8 cellular contexts compared by ENCODE assay signal in the genomic region with DNA sequence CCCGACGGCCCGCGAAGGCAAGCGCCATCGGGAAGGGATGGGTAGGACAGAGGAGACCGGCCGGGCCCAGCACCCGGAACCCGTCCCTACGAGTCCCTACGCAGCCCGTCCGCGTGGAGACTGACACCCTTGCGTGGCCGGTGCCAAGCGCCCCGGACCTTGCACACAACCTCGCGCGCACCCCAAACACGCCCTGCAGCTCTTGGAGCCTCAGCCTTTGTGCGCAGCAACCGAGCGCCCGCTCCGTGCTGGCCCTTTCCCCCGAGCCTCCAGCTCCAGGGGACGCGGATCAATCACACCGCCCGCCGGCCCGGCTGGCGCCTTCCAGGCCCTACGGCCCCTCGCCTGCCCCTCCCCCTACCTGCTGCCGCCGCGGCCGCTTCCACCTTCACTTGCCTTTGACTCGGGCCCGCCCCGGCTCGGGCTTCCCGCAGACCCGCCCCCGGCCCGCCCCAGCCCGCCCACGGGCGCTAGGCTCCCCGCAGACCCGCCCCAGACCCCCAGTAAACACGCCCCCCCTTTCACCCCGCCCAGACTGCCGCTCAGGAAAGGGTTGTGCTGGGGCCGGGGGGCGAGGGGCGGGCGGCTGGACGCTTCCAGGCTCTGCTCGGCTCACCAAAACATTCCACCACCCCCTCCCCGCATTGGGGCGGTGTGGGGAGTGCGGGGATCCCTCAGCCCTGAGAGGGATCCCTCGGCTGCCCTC. TPM values are rescaled to one million over a fixed set of nuclear protein-coding genes. Genes with fewer than 3 reads are reported as not detected.
DNase-seq lines count a peak whose midpoint lies in the region; ATAC-seq and TF ChIP-seq lines count a peak whose summit lies in the region.

A gene (minus strand): TSS at position 394 of the 706 bp plus-strand sequence. CDS start 1,746 bp downstream, outside the sequence.

- RAD21 ChIA-PET in HCT116 (lab: Charles Lee; ENCODE audit: low non-redundant PET in 1 of 2, low total read pairs in 2 of 2, uncharacterized antibody in 2 of 2, unreplicated experiment in 2 of 2): no interaction called here

- TF ChIP-seq CTCF in AG10803 (conservative IDR thresholded peaks at IDR 0.05; ENCODE audit: low read length) (no peak), HCT116 (IDR thresholded peaks at IDR 0.05 in 2 of 3, conservative IDR thresholded peaks at IDR 0.05 in 1 of 3; ENCODE audit: borderline replicate concordance in 1 of 3, insufficient read depth in 1 of 3, low read depth in 2 of 3, low read length in 2 of 3) (no peak), RWPE2 (IDR thresholded peaks at IDR 0.05; ENCODE audit: poor library complexity, severe bottlenecking) (no peak), glutamatergic neuron (IDR thresholded peaks at IDR 0.05; ENCODE audit: partially characterized antibody, unreplicated experiment) (no peak), osteocyte (IDR thresholded peaks at IDR 0.05) (no peak)

- intact Hi-C loops in HCT116 (cut with micrococcal nuclease): no loop called here
- intact Hi-C loops in activated naive CD4-positive, alpha-beta T cell treated with anti-CD3 and anti-CD28 coated beads for 36 hours (cut with micrococcal nuclease): loop anchor here (1.0 kb wide), 2 partner anchors 36 to 79 kb away; a partner anchor contains a TSS

- H3K36me3 Mint-ChIP-seq in activated naive CD4-positive, alpha-beta T cell treated with anti-CD3 and anti-CD28 coated beads for 36 hours (ENCODE audit: low read depth): no peaks in the 10 kb centered on the region
- peaks cover 4% of the 10 kb centered on the region for H3K36me3 Mint-ChIP-seq in glutamatergic neuron (ENCODE audit: unreplicated experiment)
- no peaks in the 10 kb centered on the region for H3K36me3 Mint-ChIP-seq in osteocyte (ENCODE audit: unreplicated experiment)

- H3K79me2 ChIP-seq in HCT116 (ENCODE audit: insufficient read depth, low read length): no peaks in the 10 kb centered on the region

- H3K4me3 ChIP-seq in AG10803 (ENCODE audit: low read length) (peak within 1 kb of the TSS; percentile 49), HCT116 (replicated peaks in 1 of 2; ENCODE audit: low read depth in 1 of 2, low read length in 2 of 2) (peak within 1 kb of the TSS; percentile 66 to 72), RWPE2 (ENCODE audit: severe bottlenecking) (peak within 1 kb of the TSS; percentile 47)

- peak within 1 kb of the TSS; percentile 72 for H3K4me3 Mint-ChIP-seq in activated naive CD4-positive, alpha-beta T cell treated with anti-CD3 and anti-CD28 coated beads for 36 hours
- peak within 1 kb of the TSS; percentile 88 for H3K4me3 Mint-ChIP-seq in glutamatergic neuron (ENCODE audit: unreplicated experiment)
- H3K4me3 Mint-ChIP-seq in osteocyte (ENCODE audit: unreplicated experiment): peak within 1 kb of the TSS; percentile 78

- H3K4me1 ChIP-seq in HCT116 (ENCODE audit: control insufficient read depth in 1 of 2, insufficient read depth in 2 of 2, low read length in 2 of 2): peaks cover 14 to 21% of the 10 kb centered on the region in 2 experiments; a peak in 3 of 4 replicates
- H3K4me1 ChIP-seq in RWPE2 (ENCODE audit: insufficient read depth, poor library complexity, severe bottlenecking): no peaks in the 10 kb centered on the region

- peak within 1 kb of the TSS; percentile 85 for H3K4me2 ChIP-seq in HCT116 (ENCODE audit: low read length)

- H3K36me3 ChIP-seq in HCT116 (ENCODE audit: control insufficient read depth in 1 of 2, insufficient read depth in 2 of 2, low read length in 2 of 2): no peaks in the 10 kb centered on the region
- H3K36me3 ChIP-seq in RWPE2 (ENCODE audit: low read depth): no peaks in the 10 kb centered on the region

- BruUV-seq in HCT116 (replicated peaks; lab: Mats Ljungman, UMichigan): no TSS peak

- no peaks in the 10 kb centered on the region for H3K9me2 ChIP-seq in HCT116 (ENCODE audit: insufficient read depth)

- DNase-seq in AG10803 (ENCODE audit: low read depth): no peak
- DNase-seq in HCT116 (ENCODE audit: low read depth, low spot score): no peak
- peak; percentile 78 for DNase-seq in RWPE2 (ENCODE audit: low spot score)
- DNase-seq in activated naive CD4-positive, alpha-beta T cell treated with anti-CD3 and anti-CD28 coated beads for 36 hours: peak; percentile 68
- DNase-seq in glutamatergic neuron: peak; percentile 87
- DNase-seq in osteocyte (ENCODE audit: extremely low spot score, unreplicated experiment): no peak
- DNase-seq in superior temporal gyrus (ENCODE audit: extremely low spot score): peak; percentile 45

- TF ChIP-seq RAD21 in HCT116 (IDR thresholded peaks at IDR 0.05; ENCODE audit: low read depth): no peak

- CTCF ChIA-PET in HCT116 (lab: Charles Lee): interaction anchor here (2.5 kb wide), 1 partner anchor 10 kb away, joined by 10 read pairs; no protein-coding TSS in a partner anchor
- CTCF ChIA-PET in activated naive CD4-positive, alpha-beta T cell treated with anti-CD3 and anti-CD28 coated beads for 36 hours (lab: Charles Lee): interaction anchor here (1.0 to 2.2 kb wide), 3 partner anchors 10 to 79 kb away, joined by 4 to 21 read pairs (median 7); no protein-coding TSS in a partner anchor

- H2AFZ ChIP-seq in HCT116 (ENCODE audit: low read depth, low read length, poor library complexity, severe bottlenecking): peak within 1 kb of the TSS; percentile 42

- H4K20me1 ChIP-seq in HCT116 (ENCODE audit: insufficient read depth): no peaks in the 10 kb centered on the region

- ATAC-seq in HCT116 (peak; percentile 90), RWPE2 (ENCODE audit: low read depth) (peak; percentile 72), GM18519 (IDR thresholded peaks at IDR 0.05; ENCODE audit: low FRiP score, unreplicated experiment) (no peak)

- POLR2A ChIA-PET in HCT116 (lab: Charles Lee): no interaction called here

- no peak for TF ChIP-seq POLR2A in HCT116 (IDR thresholded peaks at IDR 0.05; ENCODE audit: borderline replicate concordance, extremely low read depth, insufficient read depth, insufficient read length)

- H3K9ac ChIP-seq in HCT116 (ENCODE audit: low read length): peak within 1 kb of the TSS; percentile 66

- peaks cover 10% of the 10 kb centered on the region for H3K4me1 Mint-ChIP-seq in activated naive CD4-positive, alpha-beta T cell treated with anti-CD3 and anti-CD28 coated beads for 36 hours (ENCODE audit: low read depth)
- H3K4me1 Mint-ChIP-seq in glutamatergic neuron (ENCODE audit: low read depth, unreplicated experiment): peaks cover 4% of the 10 kb centered on the region
- peaks cover 9% of the 10 kb centered on the region for H3K4me1 Mint-ChIP-seq in osteocyte (ENCODE audit: unreplicated experiment)

- H3K27me3 ChIP-seq in HCT116 (ENCODE audit: insufficient read depth, low read length) (no peaks in the 10 kb centered on the region), RWPE2 (ENCODE audit: insufficient read depth, poor library complexity, severe bottlenecking) (no peaks in the 10 kb centered on the region)

- H3K9me3 Mint-ChIP-seq in activated naive CD4-positive, alpha-beta T cell treated with anti-CD3 and anti-CD28 coated beads for 36 hours: no peaks in the 10 kb centered on the region
- peaks cover 7% of the 10 kb centered on the region for H3K9me3 Mint-ChIP-seq in glutamatergic neuron (ENCODE audit: unreplicated experiment)
- H3K9me3 Mint-ChIP-seq in osteocyte (ENCODE audit: unreplicated experiment): no peaks in the 10 kb centered on the region

- peak within 1 kb of the TSS; percentile 46; the same call in 1 of the 2 replicates for H3K27ac ChIP-seq in HCT116 (ENCODE audit: low read depth, low read length)
- H3K27ac ChIP-seq in RWPE2 (ENCODE audit: poor library complexity, severe bottlenecking): no peak within 1 kb of the TSS

- H3K9me3 ChIP-seq in HCT116 (ENCODE audit: control insufficient read depth in 1 of 2, insufficient read depth in 1 of 2, low read depth in 1 of 2, low read length in 2 of 2) (no peaks in the 10 kb centered on the region), RWPE2 (ENCODE audit: severe bottlenecking) (no peaks in the 10 kb centered on the region)

- no peaks in the 10 kb centered on the region for H3K27me3 Mint-ChIP-seq in activated naive CD4-positive, alpha-beta T cell treated with anti-CD3 and anti-CD28 coated beads for 36 hours (ENCODE audit: low read depth)
- peaks cover 5% of the 10 kb centered on the region for H3K27me3 Mint-ChIP-seq in glutamatergic neuron (ENCODE audit: unreplicated experiment)
- peaks cover 39% of the 10 kb centered on the region for H3K27me3 Mint-ChIP-seq in osteocyte (ENCODE audit: unreplicated experiment)

- H3K27ac Mint-ChIP-seq in activated naive CD4-positive, alpha-beta T cell treated with anti-CD3 and anti-CD28 coated beads for 36 hours: no peak within 1 kb of the TSS
- no peak within 1 kb of the TSS for H3K27ac Mint-ChIP-seq in glutamatergic neuron (ENCODE audit: unreplicated experiment)
- no peak within 1 kb of the TSS for H3K27ac Mint-ChIP-seq in osteocyte (ENCODE audit: unreplicated experiment)

TF ChIP-seq in HCT116, 20 proteins besides CTCF, POLR2A, EP300 and RAD21 (continues in another document):
- TF ChIP-seq ZFX (IDR thresholded peaks at IDR 0.05) (peak; percentile 61; the same call in 1 of the 2 replicates), POLR2AphosphoS5 (IDR thresholded peaks at IDR 0.05; ENCODE audit: low read depth, low read length) (0 out of 2 replicates have a peak, but pooled peaks have one; percentile 40), SRF (IDR thresholded peaks at IDR 0.05; ENCODE audit: low read depth) (no peak), SIN3A (IDR thresholded peaks at IDR 0.05; ENCODE audit: low read depth) (no peak), ZNF274 (IDR thresholded peaks at IDR 0.05; ENCODE audit: low read depth, low read length) (no peak)
- TF ChIP-seq, protein P1, sequence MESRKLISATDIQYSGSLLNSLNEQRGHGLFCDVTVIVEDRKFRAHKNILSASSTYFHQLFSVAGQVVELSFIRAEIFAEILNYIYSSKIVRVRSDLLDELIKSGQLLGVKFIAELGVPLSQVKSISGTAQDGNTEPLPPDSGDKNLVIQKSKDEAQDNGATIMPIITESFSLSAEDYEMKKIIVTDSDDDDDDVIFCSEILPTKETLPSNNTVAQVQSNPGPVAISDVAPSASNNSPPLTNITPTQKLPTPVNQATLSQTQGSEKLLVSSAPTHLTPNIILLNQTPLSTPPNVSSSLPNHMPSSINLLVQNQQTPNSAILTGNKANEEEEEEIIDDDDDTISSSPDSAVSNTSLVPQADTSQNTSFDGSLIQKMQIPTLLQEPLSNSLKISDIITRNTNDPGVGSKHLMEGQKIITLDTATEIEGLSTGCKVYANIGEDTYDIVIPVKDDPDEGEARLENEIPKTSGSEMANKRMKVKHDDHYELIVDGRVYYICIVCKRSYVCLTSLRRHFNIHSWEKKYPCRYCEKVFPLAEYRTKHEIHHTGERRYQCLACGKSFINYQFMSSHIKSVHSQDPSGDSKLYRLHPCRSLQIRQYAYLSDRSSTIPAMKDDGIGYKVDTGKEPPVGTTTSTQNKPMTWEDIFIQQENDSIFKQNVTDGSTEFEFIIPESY (IDR thresholded peaks at IDR 0.05; ENCODE audit: extremely low read depth, insufficient replicate concordance, low read length): no peak

RNA-seq across cellular contexts. Expression of the gene that starts here (rescaled TPM):
- 18.9 TPM for total RNA-seq in HCT116 (2021; ENCODE audit: unreplicated experiment)
- polyA plus RNA-seq in HCT116 (2012): 16.1 and 20.7 TPM in 2 replicates
- total RNA-seq in activated naive CD4-positive, alpha-beta T cell treated with anti-CD3 and anti-CD28 coated beads for 36 hours: 1 to 10 TPM; 8.4 to 8.8 TPM
- 33.1 TPM for total RNA-seq in glutamatergic neuron (ENCODE audit: unreplicated experiment)
- 8.0 and 8.6 TPM in 2 replicates for total RNA-seq in osteocyte

Comparison
In these comparisons a context has a peak if more than half of its experiments do, and no peak if none do; other contexts are left out.
1. DNase-seq: peak in RWPE2 (single experiment), activated naive CD4-positive, alpha-beta T cell treated with anti-CD3 and anti-CD28 coated beads for 36 hours (single experiment), glutamatergic neuron (single experiment) and superior temporal gyrus (single experiment); none in AG10803 (single experiment), HCT116 (single experiment) and osteocyte (single experiment).
2. Peak in every context shown above with its lines, with median percentiles within 50 percentile points of each other: H3K4me3 ChIP-seq and H3K4me3 Mint-ChIP-seq.